ENCODE assay signal across 1 cellular context in the genomic region with DNA sequence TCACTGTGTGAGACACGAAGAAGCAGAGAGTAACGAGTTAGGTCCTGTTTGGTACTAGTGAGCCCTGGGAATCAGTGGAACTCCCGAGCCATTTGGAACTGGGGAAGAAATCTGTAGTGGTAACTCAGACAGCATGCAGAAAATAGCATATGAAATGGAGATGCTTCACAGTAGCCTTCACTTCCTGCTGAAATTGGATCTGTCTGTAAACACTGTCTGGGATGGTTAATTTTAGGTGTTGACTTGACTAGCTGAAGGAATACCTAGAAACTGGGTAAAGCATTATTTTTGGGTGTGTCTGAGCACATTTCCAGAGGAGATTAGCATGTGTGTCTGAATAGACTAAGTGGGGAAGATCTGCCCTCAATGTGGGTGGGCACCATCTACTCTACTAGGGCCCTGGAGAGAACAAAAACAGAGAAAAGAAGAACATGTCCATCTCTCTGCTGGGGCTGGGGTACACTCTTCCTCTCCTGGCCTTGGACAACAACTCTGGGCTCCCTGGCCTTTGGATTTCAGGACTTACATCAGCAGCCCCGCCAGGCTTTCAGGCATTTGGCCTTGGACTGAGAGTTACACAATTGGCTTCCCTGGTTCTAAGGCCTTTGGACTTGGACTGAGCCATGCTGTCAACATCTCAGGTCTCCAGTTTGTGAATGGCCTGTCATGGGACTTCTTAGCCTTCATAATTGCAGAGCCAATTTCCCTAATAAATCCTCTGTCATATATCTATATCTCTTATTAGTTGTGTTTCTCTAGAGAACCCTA.
TF ChIP-seq lines count a peak whose summit lies in the region.

No MANE protein-coding gene starts in this region.

TF ChIP-seq in HepG2, 621 proteins besides CTCF, POLR2A, EP300 and RAD21 (continued from another document and continues in another):
- TF ChIP-seq ZBTB14 (CRISPR knock-in tag; IDR thresholded peaks at IDR 0.05) = no peak
- TF ChIP-seq ZNF251 (CRISPR knock-in tag; IDR thresholded peaks at IDR 0.05) = no peak
- peak; percentile 72; the same call in 1 of the 2 replicates for TF ChIP-seq ZNF772 (CRISPR knock-in tag; IDR thresholded peaks at IDR 0.05)
- 0 out of 2 replicates have a peak, but pooled peaks have one; percentile 56 for TF ChIP-seq ZNF160 (CRISPR knock-in tag; IDR thresholded peaks at IDR 0.05)
- peak; percentile 81 for TF ChIP-seq ELF3 (CRISPR knock-in tag; IDR thresholded peaks at IDR 0.05)
- TF ChIP-seq MAFG (CRISPR knock-in tag; IDR thresholded peaks at IDR 0.05) = no peak
- peak; percentile 77; the same call in 1 of the 2 replicates for TF ChIP-seq ZNF607 (CRISPR knock-in tag; IDR thresholded peaks at IDR 0.05; ENCODE audit: borderline replicate concordance)
- peak; percentile 94 for TF ChIP-seq MEIS1 (CRISPR knock-in tag; IDR thresholded peaks at IDR 0.05; ENCODE audit: borderline replicate concordance)
- TF ChIP-seq ZBTB33 (CRISPR knock-in tag; IDR thresholded peaks at IDR 0.05) = peak; percentile 75
- TF ChIP-seq, protein P1, sequence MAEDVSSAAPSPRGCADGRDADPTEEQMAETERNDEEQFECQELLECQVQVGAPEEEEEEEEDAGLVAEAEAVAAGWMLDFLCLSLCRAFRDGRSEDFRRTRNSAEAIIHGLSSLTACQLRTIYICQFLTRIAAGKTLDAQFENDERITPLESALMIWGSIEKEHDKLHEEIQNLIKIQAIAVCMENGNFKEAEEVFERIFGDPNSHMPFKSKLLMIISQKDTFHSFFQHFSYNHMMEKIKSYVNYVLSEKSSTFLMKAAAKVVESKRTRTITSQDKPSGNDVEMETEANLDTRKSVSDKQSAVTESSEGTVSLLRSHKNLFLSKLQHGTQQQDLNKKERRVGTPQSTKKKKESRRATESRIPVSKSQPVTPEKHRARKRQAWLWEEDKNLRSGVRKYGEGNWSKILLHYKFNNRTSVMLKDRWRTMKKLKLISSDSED (CRISPR knock-in tag; IDR thresholded peaks at IDR 0.05) = no peak
- TF ChIP-seq KDM3A (CRISPR knock-in tag; IDR thresholded peaks at IDR 0.05; ENCODE audit: low read depth) = 0 out of 2 replicates have a peak, but pooled peaks have one; percentile 60
- TF ChIP-seq ZNF317 (CRISPR knock-in tag; IDR thresholded peaks at IDR 0.05) = peak; percentile 66
- TF ChIP-seq, protein P2, sequence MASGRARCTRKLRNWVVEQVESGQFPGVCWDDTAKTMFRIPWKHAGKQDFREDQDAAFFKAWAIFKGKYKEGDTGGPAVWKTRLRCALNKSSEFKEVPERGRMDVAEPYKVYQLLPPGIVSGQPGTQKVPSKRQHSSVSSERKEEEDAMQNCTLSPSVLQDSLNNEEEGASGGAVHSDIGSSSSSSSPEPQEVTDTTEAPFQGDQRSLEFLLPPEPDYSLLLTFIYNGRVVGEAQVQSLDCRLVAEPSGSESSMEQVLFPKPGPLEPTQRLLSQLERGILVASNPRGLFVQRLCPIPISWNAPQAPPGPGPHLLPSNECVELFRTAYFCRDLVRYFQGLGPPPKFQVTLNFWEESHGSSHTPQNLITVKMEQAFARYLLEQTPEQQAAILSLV (CRISPR knock-in tag; IDR thresholded peaks at IDR 0.05; ENCODE audit: borderline replicate concordance) = peak; percentile 81
- no peak for TF ChIP-seq MTF1 (CRISPR knock-in tag; IDR thresholded peaks at IDR 0.05)
- no peak for TF ChIP-seq ZNF558 (CRISPR knock-in tag; IDR thresholded peaks at IDR 0.05; ENCODE audit: borderline replicate concordance)
- TF ChIP-seq ISL2 (CRISPR knock-in tag; IDR thresholded peaks at IDR 0.05) = peak; percentile 76; the same call in 1 of the 2 replicates
- TF ChIP-seq ZNF564 (CRISPR knock-in tag; IDR thresholded peaks at IDR 0.05) = peak; percentile 98
- peak; percentile 55; the same call in 1 of the 2 replicates for TF ChIP-seq KDM2A (CRISPR knock-in tag; IDR thresholded peaks at IDR 0.05; ENCODE audit: borderline replicate concordance, low read depth)
- peak; percentile 91 for TF ChIP-seq FOXJ3 (CRISPR knock-in tag; IDR thresholded peaks at IDR 0.05; ENCODE audit: borderline replicate concordance)
- peak; percentile 72 for TF ChIP-seq PPARG (CRISPR knock-in tag; conservative IDR thresholded peaks at IDR 0.05)
- TF ChIP-seq TIGD3 (CRISPR knock-in tag; IDR thresholded peaks at IDR 0.05; ENCODE audit: borderline replicate concordance) = no peak
- peak; percentile 98 for TF ChIP-seq RCOR2 (CRISPR knock-in tag; IDR thresholded peaks at IDR 0.05)
- TF ChIP-seq, protein P3, sequence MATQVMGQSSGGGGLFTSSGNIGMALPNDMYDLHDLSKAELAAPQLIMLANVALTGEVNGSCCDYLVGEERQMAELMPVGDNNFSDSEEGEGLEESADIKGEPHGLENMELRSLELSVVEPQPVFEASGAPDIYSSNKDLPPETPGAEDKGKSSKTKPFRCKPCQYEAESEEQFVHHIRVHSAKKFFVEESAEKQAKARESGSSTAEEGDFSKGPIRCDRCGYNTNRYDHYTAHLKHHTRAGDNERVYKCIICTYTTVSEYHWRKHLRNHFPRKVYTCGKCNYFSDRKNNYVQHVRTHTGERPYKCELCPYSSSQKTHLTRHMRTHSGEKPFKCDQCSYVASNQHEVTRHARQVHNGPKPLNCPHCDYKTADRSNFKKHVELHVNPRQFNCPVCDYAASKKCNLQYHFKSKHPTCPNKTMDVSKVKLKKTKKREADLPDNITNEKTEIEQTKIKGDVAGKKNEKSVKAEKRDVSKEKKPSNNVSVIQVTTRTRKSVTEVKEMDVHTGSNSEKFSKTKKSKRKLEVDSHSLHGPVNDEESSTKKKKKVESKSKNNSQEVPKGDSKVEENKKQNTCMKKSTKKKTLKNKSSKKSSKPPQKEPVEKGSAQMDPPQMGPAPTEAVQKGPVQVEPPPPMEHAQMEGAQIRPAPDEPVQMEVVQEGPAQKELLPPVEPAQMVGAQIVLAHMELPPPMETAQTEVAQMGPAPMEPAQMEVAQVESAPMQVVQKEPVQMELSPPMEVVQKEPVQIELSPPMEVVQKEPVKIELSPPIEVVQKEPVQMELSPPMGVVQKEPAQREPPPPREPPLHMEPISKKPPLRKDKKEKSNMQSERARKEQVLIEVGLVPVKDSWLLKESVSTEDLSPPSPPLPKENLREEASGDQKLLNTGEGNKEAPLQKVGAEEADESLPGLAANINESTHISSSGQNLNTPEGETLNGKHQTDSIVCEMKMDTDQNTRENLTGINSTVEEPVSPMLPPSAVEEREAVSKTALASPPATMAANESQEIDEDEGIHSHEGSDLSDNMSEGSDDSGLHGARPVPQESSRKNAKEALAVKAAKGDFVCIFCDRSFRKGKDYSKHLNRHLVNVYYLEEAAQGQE (IDR thresholded peaks at IDR 0.05; ENCODE audit: borderline replicate concordance in 1 of 2, low read depth in 1 of 2, low read length in 2 of 2) = peak in 1 of 2 experiments; percentile 48; a peak in 1 of 4 replicates
- TF ChIP-seq SKI (IDR thresholded peaks at IDR 0.05; ENCODE audit: partially characterized antibody) = peak; percentile 80
- TF ChIP-seq MTA1 (CRISPR knock-in tag; IDR thresholded peaks at IDR 0.05; ENCODE audit: borderline replicate concordance) = peak; percentile 41; the same call in 1 of the 2 replicates
- 0 out of 2 replicates have a peak, but pooled peaks have one; percentile 20 for TF ChIP-seq ZSCAN21 (CRISPR knock-in tag; IDR thresholded peaks at IDR 0.05; ENCODE audit: borderline replicate concordance)
- TF ChIP-seq, protein P4, sequence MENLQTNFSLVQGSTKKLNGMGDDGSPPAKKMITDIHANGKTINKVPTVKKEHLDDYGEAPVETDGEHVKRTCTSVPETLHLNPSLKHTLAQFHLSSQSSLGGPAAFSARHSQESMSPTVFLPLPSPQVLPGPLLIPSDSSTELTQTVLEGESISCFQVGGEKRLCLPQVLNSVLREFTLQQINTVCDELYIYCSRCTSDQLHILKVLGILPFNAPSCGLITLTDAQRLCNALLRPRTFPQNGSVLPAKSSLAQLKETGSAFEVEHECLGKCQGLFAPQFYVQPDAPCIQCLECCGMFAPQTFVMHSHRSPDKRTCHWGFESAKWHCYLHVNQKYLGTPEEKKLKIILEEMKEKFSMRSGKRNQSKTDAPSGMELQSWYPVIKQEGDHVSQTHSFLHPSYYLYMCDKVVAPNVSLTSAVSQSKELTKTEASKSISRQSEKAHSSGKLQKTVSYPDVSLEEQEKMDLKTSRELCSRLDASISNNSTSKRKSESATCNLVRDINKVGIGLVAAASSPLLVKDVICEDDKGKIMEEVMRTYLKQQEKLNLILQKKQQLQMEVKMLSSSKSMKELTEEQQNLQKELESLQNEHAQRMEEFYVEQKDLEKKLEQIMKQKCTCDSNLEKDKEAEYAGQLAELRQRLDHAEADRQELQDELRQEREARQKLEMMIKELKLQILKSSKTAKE (CRISPR knock-in tag; IDR thresholded peaks at IDR 0.05; ENCODE audit: borderline replicate concordance) = peak; percentile 70; the same call in 1 of the 2 replicates
- TF ChIP-seq ZZZ3 (CRISPR knock-in tag; IDR thresholded peaks at IDR 0.05; ENCODE audit: borderline replicate concordance) = no peak
- TF ChIP-seq ESRRA (CRISPR knock-in tag; IDR thresholded peaks at IDR 0.05; ENCODE audit: low read depth) = peak; percentile 92
- TF ChIP-seq, protein P5, sequence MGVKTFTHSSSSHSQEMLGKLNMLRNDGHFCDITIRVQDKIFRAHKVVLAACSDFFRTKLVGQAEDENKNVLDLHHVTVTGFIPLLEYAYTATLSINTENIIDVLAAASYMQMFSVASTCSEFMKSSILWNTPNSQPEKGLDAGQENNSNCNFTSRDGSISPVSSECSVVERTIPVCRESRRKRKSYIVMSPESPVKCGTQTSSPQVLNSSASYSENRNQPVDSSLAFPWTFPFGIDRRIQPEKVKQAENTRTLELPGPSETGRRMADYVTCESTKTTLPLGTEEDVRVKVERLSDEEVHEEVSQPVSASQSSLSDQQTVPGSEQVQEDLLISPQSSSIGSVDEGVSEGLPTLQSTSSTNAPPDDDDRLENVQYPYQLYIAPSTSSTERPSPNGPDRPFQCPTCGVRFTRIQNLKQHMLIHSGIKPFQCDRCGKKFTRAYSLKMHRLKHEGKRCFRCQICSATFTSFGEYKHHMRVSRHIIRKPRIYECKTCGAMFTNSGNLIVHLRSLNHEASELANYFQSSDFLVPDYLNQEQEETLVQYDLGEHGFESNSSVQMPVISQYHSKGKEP (CRISPR knock-in tag; IDR thresholded peaks at IDR 0.05) = 0 out of 2 replicates have a peak, but pooled peaks have one; percentile 50
- TF ChIP-seq ZBTB20 (CRISPR knock-in tag; IDR thresholded peaks at IDR 0.05; ENCODE audit: borderline replicate concordance, low read depth) = no peak
- peak; percentile 98 for TF ChIP-seq ZNF280D (CRISPR knock-in tag; IDR thresholded peaks at IDR 0.05)
- 0 out of 2 replicates have a peak, but pooled peaks have one; percentile 61 for TF ChIP-seq ZNF33B (CRISPR knock-in tag; IDR thresholded peaks at IDR 0.05)
- TF ChIP-seq TP53 (CRISPR knock-in tag; conservative IDR thresholded peaks at IDR 0.05) = no peak
- no peak for TF ChIP-seq ZNF274 (CRISPR knock-in tag; IDR thresholded peaks at IDR 0.05)
- TF ChIP-seq PITX1 (CRISPR knock-in tag; IDR thresholded peaks at IDR 0.05) = peak; percentile 94
- TF ChIP-seq ZFAT (CRISPR knock-in tag; conservative IDR thresholded peaks at IDR 0.05) = no peak
- TF ChIP-seq RBAK (CRISPR knock-in tag; IDR thresholded peaks at IDR 0.05) = 0 out of 2 replicates have a peak, but pooled peaks have one; percentile 27
- TF ChIP-seq FOXP1 (IDR thresholded peaks at IDR 0.05) = no peak
- TF ChIP-seq FOXP1 (CRISPR knock-in tag; IDR thresholded peaks at IDR 0.05) = peak; percentile 80
- peak; percentile 91 for TF ChIP-seq RARA (CRISPR knock-in tag; IDR thresholded peaks at IDR 0.05)
